Comparison of ENCODE assay signal across 18 cellular contexts in genomic region chr4:74118600-74119351, GRCh38. TPM values are rescaled to one million over a fixed set of nuclear protein-coding genes. Genes with fewer than 3 reads are reported as not detected.
DNase-seq lines count a peak whose midpoint lies in the region; ATAC-seq and TF ChIP-seq lines count a peak whose summit lies in the region.
"Had no signal": no experiment of that assay in that cellular context is flagged by ENCODE, and none has a peak within 500 bp of the region (broad histone marks: within the 10 kb centered on the region; RNA-seq: fewer than 3 reads in every experiment).

No MANE protein-coding gene starts in this region.

- H3K27ac Mint-ChIP-seq in MCF 10A (ENCODE audit: low read depth, unreplicated experiment) (peak overlapping the region; percentile 99), neural crest cell (ENCODE audit: unreplicated experiment) (peak overlapping the region; percentile 69)
- H3K27ac Mint-ChIP-seq: B cell; CD4-positive, CD25-positive, alpha-beta regulatory T cell; GM23338 had no signal

- no peak overlapping the region for H3K4me3 ChIP-seq in mammary epithelial cell (replicated peaks in 1 of 3; ENCODE audit: insufficient read depth in 1 of 3, low read depth in 2 of 3, low read length in 3 of 3)
- no peak overlapping the region for H3K4me3 ChIP-seq in HEK293 (ENCODE audit: low read depth, low read length)
- H3K4me3 ChIP-seq in PC-3 (ENCODE audit: low read length) = no peak overlapping the region
- H3K4me3 ChIP-seq in A673 (ENCODE audit: low read depth, low read length, poor library complexity, severe bottlenecking) = no peak overlapping the region
- H3K4me3 ChIP-seq: GM12878, GM23338, SK-N-MC had no signal

- POLR2A ChIA-PET in MCF 10A (lab: Yijun Ruan, JAX) (interaction anchor here (1.1 to 12.1 kb wide), 5 partner anchors 10 to 41 kb away, joined by 3 to 521 read pairs (median 92); partner anchors contain the start of genes CXCL2 and MTHFD2L), HEK293 (lab: Yijun Ruan, JAX) (no interaction called here), PC-3 (lab: Charles Lee; ENCODE audit: unreplicated experiment) (no interaction called here), A673 (lab: Charles Lee; ENCODE audit: low non-redundant PET) (no interaction called here)

- H3K27ac ChIP-seq in mammary epithelial cell (ENCODE audit: insufficient read depth, low read depth, low read length) (no peak overlapping the region), HEK293 (ENCODE audit: extremely low read depth, low read depth, low read length) (no peak overlapping the region), PC-3 (ENCODE audit: low read length) (peak overlapping the region; percentile 96; the same call in 1 of the 2 replicates), A673 (ENCODE audit: low read depth, low read length, poor library complexity, severe bottlenecking) (no peak overlapping the region)
- H3K27ac ChIP-seq: SK-N-MC had no signal

- no peak overlapping the region for H3K4me2 ChIP-seq in mammary epithelial cell (ENCODE audit: insufficient read depth, low read depth, low read length)
- no peak overlapping the region for H3K4me2 ChIP-seq in PC-3 (ENCODE audit: low read length)
- H3K4me2 ChIP-seq: GM23338 had no signal

- H4K20me1 ChIP-seq in mammary epithelial cell (ENCODE audit: insufficient read depth, low read length) (no peaks in the 10 kb centered on the region), PC-3 (ENCODE audit: low read length) (no peaks in the 10 kb centered on the region)

- no TSS peak for BruUV-seq in MCF 10A (replicated peaks; lab: Mats Ljungman, UMichigan)
- no TSS peak for BruUV-seq in mammary epithelial cell (replicated peaks; lab: Mats Ljungman, UMichigan)
- no TSS peak for BruUV-seq in PC-3 (replicated peaks; lab: Mats Ljungman, UMichigan)
- BruUV-seq in A673 (replicated peaks; lab: Mats Ljungman, UMichigan) = no TSS peak

- H2AFZ ChIP-seq in mammary epithelial cell (ENCODE audit: low read depth, low read length) (no peak overlapping the region), PC-3 (ENCODE audit: low read length) (no peak overlapping the region)

- H3K27me3 ChIP-seq in mammary epithelial cell (ENCODE audit: insufficient read depth, low read length) (no peaks in the 10 kb centered on the region), PC-3 (ENCODE audit: low read length) (no peaks in the 10 kb centered on the region), A673 (replicated peaks; ENCODE audit: insufficient read depth, low read depth, low read length, poor library complexity) (no peaks in the 10 kb centered on the region)

- TF ChIP-seq CTCF in MCF 10A (IDR thresholded peaks at IDR 0.05; ENCODE audit: unreplicated experiment) (no peak), mammary epithelial cell (conservative IDR thresholded peaks at IDR 0.05 in 1 of 2, IDR thresholded peaks at IDR 0.05 in 1 of 2; ENCODE audit: extremely low read depth in 1 of 2, insufficient read depth in 1 of 2, low read depth in 1 of 2, low read length in 2 of 2) (no peak), HEK293 (tag by site-specific recombination; IDR thresholded peaks at IDR 0.05) (no peak), PC-3 (conservative IDR thresholded peaks at IDR 0.05; ENCODE audit: low read depth, low read length) (no peak), neural crest cell (conservative IDR thresholded peaks at IDR 0.05) (no peak), A673 (conservative IDR thresholded peaks at IDR 0.05; ENCODE audit: low read depth, low read length) (no peak)

- H3K9me2 ChIP-seq in PC-3 (replicated peaks; ENCODE audit: low read length) = no peaks in the 10 kb centered on the region

- dilution Hi-C loops in mammary epithelial cell (cut with HindIII; ENCODE audit: low sequenced_read_pairs) = loop anchor here (5.0 kb wide), 1 partner anchor 34 kb away; no protein-coding TSS in a partner anchor

- H3K79me2 ChIP-seq in mammary epithelial cell (ENCODE audit: insufficient read depth, low read length) (peaks cover 83% of the 10 kb centered on the region), PC-3 (ENCODE audit: low read length) (peaks cover 17% of the 10 kb centered on the region)

- H3K36me3 Mint-ChIP-seq in MCF 10A (ENCODE audit: insufficient read depth, unreplicated experiment) (peaks cover 37% of the 10 kb centered on the region), neural crest cell (ENCODE audit: low read depth) (no peaks in the 10 kb centered on the region)
- H3K36me3 Mint-ChIP-seq: CD4-positive, CD25-positive, alpha-beta regulatory T cell had no signal

- H3K9me3 Mint-ChIP-seq in MCF 10A (ENCODE audit: unreplicated experiment) (no peaks in the 10 kb centered on the region), neural crest cell (peaks cover 2% of the 10 kb centered on the region)

- H3K36me3 ChIP-seq in mammary epithelial cell (ENCODE audit: insufficient read depth, low read length) (no peaks in the 10 kb centered on the region), HEK293 (ENCODE audit: control insufficient read depth in 2 of 2, insufficient read depth in 1 of 2, low read length in 2 of 2) (no peaks in the 10 kb centered on the region), PC-3 (ENCODE audit: low read depth, low read length) (no peaks in the 10 kb centered on the region), A673 (ENCODE audit: insufficient read depth, low read length, poor library complexity, severe bottlenecking) (no peaks in the 10 kb centered on the region)

- no peak overlapping the region for H3K4me3 Mint-ChIP-seq in MCF 10A (ENCODE audit: unreplicated experiment)
- H3K4me3 Mint-ChIP-seq in neural crest cell = no peak overlapping the region
- H3K4me3 Mint-ChIP-seq: B cell; CD4-positive, CD25-positive, alpha-beta regulatory T cell; GM23338 had no signal

- DNase-seq in MCF 10A (ENCODE audit: unreplicated experiment) (no peak), mammary epithelial cell (no peak), PC-3 (no peak), neural crest cell (ENCODE audit: low read depth, low spot score) (no peak), A673 (ENCODE audit: low spot score) (no peak), NOMO-1 (lab: John Stamatoyannopoulos, UW; ENCODE audit: unreplicated experiment in 2 of 2) (no peak), SIG-M5 (lab: John Stamatoyannopoulos, UW) (no peak)
- DNase-seq: CD4-positive, CD25-positive, alpha-beta regulatory T cell; GDM1; NCI-H146; NCI-H2107; NCI-H446; NCI-H748 treated with DMSO at 0.1 percent for 48 hours had no signal

- 99% methylated on average over 6 of the region's 6 CpGs for WGBS in mammary epithelial cell (ENCODE audit: low coverage, missing lambda C conversion rate)

- H3K27me3 Mint-ChIP-seq in MCF 10A (ENCODE audit: insufficient read depth, unreplicated experiment) (no peaks in the 10 kb centered on the region), neural crest cell (ENCODE audit: low read depth) (no peaks in the 10 kb centered on the region)

- H3F3A ChIP-seq in PC-3 (ENCODE audit: low read length, unreplicated experiment) = peaks cover 6% of the 10 kb centered on the region

- in situ Hi-C loops in mammary epithelial cell (cut with MboI; ENCODE audit: low sequenced_read_pairs in 2 of 2) = loop anchor here in 1 of 2 donors (10.0 to 25.0 kb wide), 2 partner anchors 206 to 454 kb away; no protein-coding TSS in a partner anchor

- ATAC-seq in PC-3 = no peak
- ATAC-seq: GM12878, GM23338 had no signal

- H3K4me1 Mint-ChIP-seq in MCF 10A (ENCODE audit: insufficient read depth, unreplicated experiment) = peaks cover 38% of the 10 kb centered on the region
- peaks cover 37% of the 10 kb centered on the region for H3K4me1 Mint-ChIP-seq in neural crest cell
- H3K4me1 Mint-ChIP-seq: B cell; CD4-positive, CD25-positive, alpha-beta regulatory T cell; GM23338 had no signal

- H3K9ac ChIP-seq in mammary epithelial cell (ENCODE audit: insufficient read depth, low read length) (no peak overlapping the region), PC-3 (ENCODE audit: low read length) (no peak overlapping the region)

- intact Hi-C loops in MCF 10A (cut with micrococcal nuclease) (loop anchor here (5.0 to 10.0 kb wide), 3 partner anchors 61 to 426 kb away; partner anchors contain the start of gene CXCL3), mammary epithelial cell (cut with micrococcal nuclease) (no loop called here), PC-3 (cut with micrococcal nuclease) (no loop called here), A673 (cut with micrococcal nuclease; ENCODE audit: unreplicated experiment) (no loop called here)

- CTCF ChIA-PET in MCF 10A (lab: Yijun Ruan, JAX) = interaction anchor here (0.6 to 4.8 kb wide), 7 partner anchors 9 to 465 kb away, joined by 3 to 39 read pairs (median 3); no protein-coding TSS in a partner anchor
- CTCF ChIA-PET in mammary epithelial cell (lab: Charles Lee; ENCODE audit: low non-redundant PET) = no interaction called here
- CTCF ChIA-PET in HEK293 (lab: Yijun Ruan, JAX) = interaction anchor here (1.1 kb wide), 1 partner anchor 9 kb away, joined by 5 read pairs; no protein-coding TSS in a partner anchor
- CTCF ChIA-PET in PC-3 (lab: Charles Lee) = no interaction called here
- CTCF ChIA-PET in A673 (lab: Charles Lee) = no interaction called here

- H3K9me3 ChIP-seq in mammary epithelial cell (replicated peaks; ENCODE audit: insufficient read depth, low read length) (peaks cover 4% of the 10 kb centered on the region), HEK293 (ENCODE audit: control insufficient read depth, insufficient read depth, low read depth, low read length) (no peaks in the 10 kb centered on the region), PC-3 (ENCODE audit: low read length) (no peaks in the 10 kb centered on the region), A673 (ENCODE audit: low read depth, low read length, poor library complexity, severe bottlenecking) (no peaks in the 10 kb centered on the region)

- H3K4me1 ChIP-seq in mammary epithelial cell (ENCODE audit: insufficient read depth, low read length) (peaks cover 27% of the 10 kb centered on the region), HEK293 (ENCODE audit: control insufficient read depth, insufficient read depth, low read length) (0 out of 2 replicates have a peak, but pooled peaks cover 2% of the 10 kb centered on the region), PC-3 (ENCODE audit: insufficient read depth, low read length) (peaks cover 42% of the 10 kb centered on the region), A673 (ENCODE audit: insufficient read depth, low read length, poor library complexity, severe bottlenecking) (no peaks in the 10 kb centered on the region)

TF ChIP-seq in HEK293, 187 proteins besides CTCF, POLR2A, EP300 and RAD21:
- TF ChIP-seq ZNF610 (tag by site-specific recombination; IDR thresholded peaks at IDR 0.05; ENCODE audit: borderline replicate concordance) (peak; percentile 99), ZNF670 (tag by site-specific recombination; IDR thresholded peaks at IDR 0.05; ENCODE audit: low read depth) (no peak)

RNA-seq across cellular contexts. Expression of gene CXCL2, which starts 19.8 kb away (rescaled TPM):
- total RNA-seq in MCF 10A (2022) (62.3 and 76.2 TPM in 2 replicates), mammary epithelial cell (10 to 100 TPM in 1 of 2 donors, 1 to 10 TPM in 1; 2.3 to 34.1 TPM), PC-3 (2014; rRNA removed) (165 and 172 TPM in 2 replicates), neural crest cell (0.98 and 1.3 TPM in 2 replicates), A673 (2021) (0.90 TPM in 1 of 2 replicates, not detected in the other)
- 4.8 TPM for polyA plus RNA-seq in mammary epithelial cell
- 5.5 TPM for polyA minus RNA-seq in mammary epithelial cell
- total RNA-seq: B cell, GM12878 had no signal
- polyA plus RNA-seq: CD4-positive, CD25-positive, alpha-beta regulatory T cell; GM12878 had no signal

RNA-seq across cellular contexts. Expression of gene MTHFD2L, which starts 39.1 kb away (rescaled TPM):
- 110 and 113 TPM in 2 replicates for total RNA-seq in MCF 10A (2022)
- 10 to 100 TPM; 63.2 to 68.5 TPM for total RNA-seq in mammary epithelial cell
- 11.5 TPM for polyA plus RNA-seq in mammary epithelial cell
- polyA minus RNA-seq in mammary epithelial cell = 73.2 TPM
- 33.4 and 34.0 TPM in 2 replicates for total RNA-seq in PC-3 (2014; rRNA removed)
- 19.3 and 19.9 TPM in 2 replicates for total RNA-seq in neural crest cell
- 11.3 and 11.4 TPM in 2 replicates for total RNA-seq in A673 (2021)

Comparison
In these comparisons a context has a peak if more than half of its experiments do, and no peak if none do; other contexts are left out.
1. CTCF ChIA-PET loops: an anchor here in MCF 10A (0.6 to 4.8 kb wide) and HEK293 (1.1 kb wide); none called in mammary epithelial cell, PC-3 and A673.